Comparison of ENCODE assay signal across 9 cellular contexts in the genomic region with DNA sequence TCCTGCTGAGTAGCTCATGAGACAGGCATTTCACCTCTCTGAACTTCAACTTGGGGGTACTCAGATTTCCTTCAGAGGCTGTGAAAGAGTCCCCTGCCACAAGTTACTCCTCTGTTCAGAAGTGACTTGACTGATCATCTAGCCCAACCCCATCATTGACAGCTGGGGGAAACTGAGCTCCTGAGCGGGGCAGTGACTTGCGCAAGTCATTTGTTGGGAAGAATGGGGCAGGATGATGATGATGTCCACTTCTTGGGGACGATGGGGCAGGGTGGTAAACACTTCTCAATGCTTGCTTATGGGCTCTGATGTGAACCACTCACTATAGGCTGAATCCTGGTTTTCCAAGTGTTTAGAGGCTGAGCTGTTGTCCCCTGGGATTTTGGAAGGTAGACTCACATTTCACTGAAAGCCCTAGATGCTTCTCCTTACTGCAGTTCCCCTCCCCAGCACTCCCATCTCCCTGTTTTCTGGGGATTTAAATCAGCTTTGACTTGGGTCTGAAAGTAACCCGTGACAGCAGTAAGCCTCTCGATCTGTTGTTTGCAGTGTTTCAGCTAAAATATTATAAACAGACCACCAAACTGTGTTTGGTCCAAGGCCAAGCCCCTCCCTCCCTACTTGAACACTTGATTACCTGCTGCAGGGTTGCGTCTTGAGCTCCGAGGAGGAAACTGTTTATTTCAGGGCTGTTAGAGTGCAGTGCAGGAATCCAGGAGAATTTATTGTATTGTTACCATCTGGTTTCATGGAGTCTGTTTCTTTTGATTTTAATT. TPM values are rescaled to one million over a fixed set of nuclear protein-coding genes. Genes with fewer than 3 reads are reported as not detected.
DNase-seq lines count a peak whose midpoint lies in the region; ATAC-seq and TF ChIP-seq lines count a peak whose summit lies in the region.
"Had no signal": no experiment of that assay in that cellular context is flagged by ENCODE, and none has a peak within 500 bp of the region (broad histone marks: within the 10 kb centered on the region; RNA-seq: fewer than 3 reads in every experiment).

No MANE protein-coding gene starts in this region.

- intact Hi-C loops in activated CD8-positive, alpha-beta T cell treated with anti-CD3 and anti-CD28 coated beads for 36 hours (cut with micrococcal nuclease): no loop called here
- intact Hi-C loops in uterus (cut with DNase I; ENCODE audit: low total_unique reads): no loop called here

- DNase-seq in stimulated activated naive CD8-positive, alpha-beta T cell treated with anti-CD3 and anti-CD28 coated beads, Interleukin-15, Interleukin-2, amounts not matched to agents 100 U/mL and 50 U/mL, for 24 hours: no peak
- DNase-seq in activated CD8-positive, alpha-beta T cell treated with anti-CD3 and anti-CD28 coated beads for 36 hours: no peak
- DNase-seq in memory B cell (ENCODE audit: low spot score in 2 of 2) (no peak), uterus (no peak), substantia nigra (lab: John Stamatoyannopoulos, UW) (no peak), ecto neural progenitor cell (ENCODE audit: low spot score) (no peak)
- DNase-seq: NCI-H1417 had no signal

- H3K9me3 Mint-ChIP-seq in stimulated activated naive CD8-positive, alpha-beta T cell treated with anti-CD3 and anti-CD28 coated beads, Interleukin-15, Interleukin-2, amounts not matched to agents 100 ng/mL and 50 ng/mL, for 24 hours: no peaks in the 10 kb centered on the region
- no peaks in the 10 kb centered on the region for H3K9me3 Mint-ChIP-seq in activated CD8-positive, alpha-beta T cell treated with anti-CD3 and anti-CD28 coated beads for 36 hours
- H3K9me3 Mint-ChIP-seq in memory B cell: no peaks in the 10 kb centered on the region

- H3K4me1 ChIP-seq in uterus: peaks cover 25 to 26% of the 10 kb centered on the region in 2 donors

- no peak for TF ChIP-seq CTCF in activated CD8-positive, alpha-beta T cell treated with anti-CD3 and anti-CD28 coated beads for 36 hours (IDR thresholded peaks at IDR 0.05)
- TF ChIP-seq CTCF in uterus (IDR thresholded peaks at IDR 0.05): no peak

- no peaks in the 10 kb centered on the region for H3K36me3 ChIP-seq in uterus

- H3K4me3 ChIP-seq in uterus: no peak overlapping the region

- peak overlapping the region; percentile 66 for H3K27ac Mint-ChIP-seq in stimulated activated naive CD8-positive, alpha-beta T cell treated with anti-CD3 and anti-CD28 coated beads, Interleukin-15, Interleukin-2, amounts not matched to agents 100 ng/mL and 50 ng/mL, for 24 hours
- H3K27ac Mint-ChIP-seq in activated CD8-positive, alpha-beta T cell treated with anti-CD3 and anti-CD28 coated beads for 36 hours: peak overlapping the region; percentile 72
- peak overlapping the region; percentile 97 for H3K27ac Mint-ChIP-seq in memory B cell

- peaks cover 12% of the 10 kb centered on the region for H3K36me3 Mint-ChIP-seq in stimulated activated naive CD8-positive, alpha-beta T cell treated with anti-CD3 and anti-CD28 coated beads, Interleukin-15, Interleukin-2, amounts not matched to agents 100 ng/mL and 50 ng/mL, for 24 hours (ENCODE audit: low read depth)
- peaks cover 14% of the 10 kb centered on the region for H3K36me3 Mint-ChIP-seq in activated CD8-positive, alpha-beta T cell treated with anti-CD3 and anti-CD28 coated beads for 36 hours (ENCODE audit: low read depth)
- H3K36me3 Mint-ChIP-seq in memory B cell: peaks cover 2% of the 10 kb centered on the region

- H3K4me1 Mint-ChIP-seq in stimulated activated naive CD8-positive, alpha-beta T cell treated with anti-CD3 and anti-CD28 coated beads, Interleukin-15, Interleukin-2, amounts not matched to agents 100 ng/mL and 50 ng/mL, for 24 hours (ENCODE audit: low read depth): peaks cover 95% of the 10 kb centered on the region
- H3K4me1 Mint-ChIP-seq in activated CD8-positive, alpha-beta T cell treated with anti-CD3 and anti-CD28 coated beads for 36 hours (ENCODE audit: low read depth): peaks cover 86% of the 10 kb centered on the region
- peaks cover 80% of the 10 kb centered on the region for H3K4me1 Mint-ChIP-seq in memory B cell

- CTCF ChIA-PET in activated CD8-positive, alpha-beta T cell treated with anti-CD3 and anti-CD28 coated beads for 36 hours (lab: Charles Lee): interaction anchor here (1.0 to 1.5 kb wide), 4 partner anchors 10 to 44 kb away, joined by 3 to 4 read pairs (median 3); no protein-coding TSS in a partner anchor

- peak overlapping the region; percentile 54 to 55 for H3K27ac ChIP-seq in uterus
- H3K27ac ChIP-seq in substantia nigra (ENCODE audit: low read depth, low read length, poor library complexity, severe bottlenecking): no peak overlapping the region

- no peak for TF ChIP-seq POLR2A in uterus (IDR thresholded peaks at IDR 0.05)

- H3K9me3 ChIP-seq in uterus: no peaks in the 10 kb centered on the region

- POLR2A ChIA-PET in activated CD8-positive, alpha-beta T cell treated with anti-CD3 and anti-CD28 coated beads for 36 hours (lab: Charles Lee): interaction anchor here (0.6 to 1.8 kb wide), 6 partner anchors 11 to 44 kb away, joined by 3 to 7 read pairs (median 3); no protein-coding TSS in a partner anchor

- ATAC-seq in stimulated activated naive CD8-positive, alpha-beta T cell treated with anti-CD3 and anti-CD28 coated beads, Interleukin-15, Interleukin-2, amounts not matched to agents 100 U/mL and 50 U/mL, for 24 hours: no peak
- no peak for ATAC-seq in activated CD8-positive, alpha-beta T cell treated with anti-CD3 and anti-CD28 coated beads for 36 hours
- ATAC-seq in memory B cell (ENCODE audit: low read depth) (no peak), HG02610 (IDR thresholded peaks at IDR 0.05; ENCODE audit: unreplicated experiment) (no peak)

- H3K27me3 ChIP-seq in uterus: no peaks in the 10 kb centered on the region

- H3K27me3 Mint-ChIP-seq in stimulated activated naive CD8-positive, alpha-beta T cell treated with anti-CD3 and anti-CD28 coated beads, Interleukin-15, Interleukin-2, amounts not matched to agents 100 ng/mL and 50 ng/mL, for 24 hours: no peaks in the 10 kb centered on the region
- no peaks in the 10 kb centered on the region for H3K27me3 Mint-ChIP-seq in activated CD8-positive, alpha-beta T cell treated with anti-CD3 and anti-CD28 coated beads for 36 hours
- no peaks in the 10 kb centered on the region for H3K27me3 Mint-ChIP-seq in memory B cell

- H3K4me3 Mint-ChIP-seq in stimulated activated naive CD8-positive, alpha-beta T cell treated with anti-CD3 and anti-CD28 coated beads, Interleukin-15, Interleukin-2, amounts not matched to agents 100 ng/mL and 50 ng/mL, for 24 hours: peak overlapping the region; percentile 50
- H3K4me3 Mint-ChIP-seq in activated CD8-positive, alpha-beta T cell treated with anti-CD3 and anti-CD28 coated beads for 36 hours: peak overlapping the region; percentile 34
- H3K4me3 Mint-ChIP-seq in memory B cell: peak overlapping the region; percentile 73

RNA-seq across cellular contexts. Expression of a gene that starts 25.1 kb away (rescaled TPM):
- total RNA-seq in activated CD8-positive, alpha-beta T cell treated with anti-CD3 and anti-CD28 coated beads for 36 hours: 10 to 100 TPM; 22.3 to 24.7 TPM
- 10 to 100 TPM; 14.3 to 66.9 (median 32.3) TPM for total RNA-seq in uterus
